8 cellular contexts compared by ENCODE assay signal in genomic region chr15:65212097-65212496, GRCh38. TPM values are rescaled to one million over a fixed set of nuclear protein-coding genes. Genes with fewer than 3 reads are reported as not detected.
DNase-seq lines count a peak whose midpoint lies in the region; ATAC-seq and TF ChIP-seq lines count a peak whose summit lies in the region.

No MANE protein-coding gene starts in this region.

- peak; percentile 39 for TF ChIP-seq CTCF in CD4-positive, alpha-beta T cell (IDR thresholded peaks at IDR 0.05)
- TF ChIP-seq CTCF in vagina (IDR thresholded peaks at IDR 0.05) (no peak), tibial nerve (IDR thresholded peaks at IDR 0.05) (no peak)

- H3K27me3 ChIP-seq in CD4-positive, alpha-beta T cell (ENCODE audit: control insufficient read depth, insufficient read depth, low read length) = no peaks in the 10 kb centered on the region
- no peaks in the 10 kb centered on the region for H3K27me3 ChIP-seq in vagina
- H3K27me3 ChIP-seq in tibial nerve = no peaks in the 10 kb centered on the region

- H3K4me1 ChIP-seq in vagina (peaks cover 38% of the 10 kb centered on the region), tibial nerve (peaks cover 0 to 51% (median 10%) of the 10 kb centered on the region in 4 donors)

- no peaks in the 10 kb centered on the region for H3K4me1 Mint-ChIP-seq in CD4-positive, alpha-beta T cell (ENCODE audit: low read depth)

- H3K36me3 ChIP-seq in vagina (no peaks in the 10 kb centered on the region), tibial nerve (no peaks in the 10 kb centered on the region)

- peak; percentile 54 for ATAC-seq in CD4-positive, alpha-beta T cell (ENCODE audit: poor library complexity)
- ATAC-seq in left lobe of liver = peak; percentile 22
- ATAC-seq in GM18517 (IDR thresholded peaks at IDR 0.05; ENCODE audit: unreplicated experiment) = no peak
- no peak for ATAC-seq in HG02759 (IDR thresholded peaks at IDR 0.05; ENCODE audit: unreplicated experiment)

- no peak overlapping the region for H3K27ac Mint-ChIP-seq in CD4-positive, alpha-beta T cell

- no peak for TF ChIP-seq POLR2A in vagina (IDR thresholded peaks at IDR 0.05)
- TF ChIP-seq POLR2A in tibial nerve (IDR thresholded peaks at IDR 0.05) = no peak

- no peak overlapping the region for H3K4me3 Mint-ChIP-seq in CD4-positive, alpha-beta T cell

- H3K27me3 Mint-ChIP-seq in CD4-positive, alpha-beta T cell = no peaks in the 10 kb centered on the region

- no peaks in the 10 kb centered on the region for H3K9me3 ChIP-seq in CD4-positive, alpha-beta T cell (ENCODE audit: control insufficient read depth, low read length)
- H3K9me3 ChIP-seq in vagina (no peaks in the 10 kb centered on the region), tibial nerve (no peaks in the 10 kb centered on the region)

- no peak for TF ChIP-seq RAD21 in Ishikawa (IDR thresholded peaks at IDR 0.05; ENCODE audit: low read depth)

- intact Hi-C loops in CD4-positive, alpha-beta T cell (cut with DNase I, micrococcal nuclease) = no loop called here
- intact Hi-C loops in vagina (cut with DNase I) = no loop called here

- POLR2A ChIA-PET in CD4-positive, alpha-beta T cell (lab: Charles Lee) = no interaction called here

- DNase-seq in CD4-positive, alpha-beta T cell = peak in 3 of 10 experiments; percentile 11 to 27 (median 14)
- peak; percentile 26 for DNase-seq in activated CD8-positive, alpha-beta memory T cell treated with anti-CD3 and anti-CD28 coated beads, Interleukin-2, amount 50 U/mL, for 4 hours
- DNase-seq in left lobe of liver (ENCODE audit: low spot score) (no peak), vagina (ENCODE audit: extremely low spot score in 2 of 2) (no peak), tibial nerve (ENCODE audit: low spot score in 2 of 2) (no peak)

- no peak for TF ChIP-seq EP300 in Ishikawa (IDR thresholded peaks at IDR 0.05; ENCODE audit: borderline replicate concordance)
- no peak for TF ChIP-seq EP300 in tibial nerve (IDR thresholded peaks at IDR 0.05)

- CTCF ChIA-PET in CD4-positive, alpha-beta T cell (lab: Charles Lee) = interaction anchor here (1.6 kb wide), 1 partner anchor 86 kb away, joined by 4 read pairs; no protein-coding TSS in a partner anchor

- H3K4me3 ChIP-seq in vagina = no peak overlapping the region
- H3K4me3 ChIP-seq in tibial nerve = no peak overlapping the region

- H3K27ac ChIP-seq in CD4-positive, alpha-beta T cell (ENCODE audit: low read depth, low read length) = no peak overlapping the region
- peak overlapping the region; percentile 75 for H3K27ac ChIP-seq in vagina
- H3K27ac ChIP-seq in tibial nerve = peak overlapping the region in 2 of 4 donors; percentile 30 to 69

- WGBS in tibial nerve, 2 donors = 74 to 77% methylated on average over 5 of the region's 5 CpGs

- no peaks in the 10 kb centered on the region for H3K9me3 Mint-ChIP-seq in CD4-positive, alpha-beta T cell

- H3K36me3 Mint-ChIP-seq in CD4-positive, alpha-beta T cell (ENCODE audit: low read depth) = no peaks in the 10 kb centered on the region

TF ChIP-seq in Ishikawa, 13 proteins besides CTCF, POLR2A, EP300 and RAD21:
- TF ChIP-seq REST (IDR thresholded peaks at IDR 0.05; ENCODE audit: low read depth) (no peak), MAX (IDR thresholded peaks at IDR 0.05) (peak; percentile 37; the same call in 1 of the 2 replicates)

RNA-seq across cellular contexts. Expression of gene CILP, which starts 0.8 kb away (rescaled TPM):
- total RNA-seq in CD4-positive, alpha-beta T cell = under 1 TPM; 0.31 to 0.33 TPM
- total RNA-seq in left lobe of liver (1.3 TPM), vagina (129 TPM), tibial nerve (100 to 1,000 TPM in 1 of 4 donors, 10 to 100 TPM in 2, 1 to 10 TPM in 1; 7.8 to 209 (median 55.5) TPM)

RNA-seq across cellular contexts. Expression of gene CLPX, which starts 27.0 kb away (rescaled TPM):
- total RNA-seq in CD4-positive, alpha-beta T cell = 10 to 100 TPM; 29.1 to 36.3 TPM
- 76.2 TPM for total RNA-seq in left lobe of liver
- total RNA-seq in vagina = 46.4 TPM
- 10 to 100 TPM; 29.5 to 96.7 (median 69.7) TPM for total RNA-seq in tibial nerve

Comparison
In these comparisons a context has a peak if more than half of its experiments do, and no peak if none do; other contexts are left out.
1. ATAC-seq: peak in CD4-positive, alpha-beta T cell (single experiment) and left lobe of liver (single experiment); none in GM18517 (single experiment) and HG02759 (single experiment).